ENCODE assay signal across 31 cellular contexts in the genomic region with DNA sequence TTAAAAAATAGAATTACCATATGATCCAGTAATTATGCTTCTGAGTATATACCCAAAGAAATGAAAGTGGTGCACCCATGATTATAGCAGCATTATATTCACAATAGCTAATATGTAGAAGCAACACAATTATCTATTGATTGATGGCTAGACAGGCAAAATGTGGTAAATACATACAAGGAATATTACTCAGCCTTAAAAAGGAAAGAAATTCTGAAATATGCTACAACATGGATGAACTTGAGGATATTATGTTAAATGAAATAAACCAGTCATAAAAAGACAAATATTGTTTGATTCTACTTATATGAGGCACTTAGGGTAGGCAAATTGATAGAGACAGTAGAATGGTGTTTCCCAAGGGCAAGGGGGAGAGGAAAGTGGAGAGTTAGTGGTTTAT.
"Had no signal": no experiment of that assay in that cellular context is flagged by ENCODE, and none has a peak within 500 bp of the region (broad histone marks: within the 10 kb centered on the region; RNA-seq: fewer than 3 reads in every experiment).

No MANE protein-coding gene starts in this region.

- H3K36me3 ChIP-seq: adrenal gland, ascending aorta, brain microvascular endothelial cell, breast epithelium, cardiac muscle cell had no signal

- FAIRE-seq: astrocyte, bronchial epithelial cell had no signal

- H3K4me3 ChIP-seq: adrenal gland, ascending aorta, body of pancreas, breast epithelium, cardiac muscle cell had no signal

- DNase-seq: activated effector memory CD4-positive, alpha-beta T cell treated with anti-CD3 and anti-CD28 coated beads, Interleukin-2, amount 50 U/mL, for 16 hours; activated effector memory CD4-positive, alpha-beta T cell treated with Interleukin-2 at 50 U/mL for 16 hours; activated gamma-delta T cell; activated gamma-delta T cell treated with Interleukin-2 at 50 U/mL for 16 hours; activated naive CD4-positive, alpha-beta T cell; activated naive CD4-positive, alpha-beta T cell treated with anti-CD3 and anti-CD28 coated beads for 36 hours; activated naive CD4-positive, alpha-beta T cell treated with anti-CD3 and anti-CD28 coated beads, Interleukin-2, amount 10 ng/mL, durations not matched to agents 7 days and 5 days; activated naive CD4-positive, alpha-beta T cell treated with anti-CD3 and anti-CD28 coated beads, Interleukin-2, amount 50 U/mL, for 16 hours; activated naive CD4-positive, alpha-beta T cell treated with Interleukin-2 at 50 U/mL for 16 hours; activated naive CD8-positive, alpha-beta T cell treated with anti-CD3 and anti-CD28 coated beads for 36 hours; activated naive CD8-positive, alpha-beta T cell treated with anti-CD3 and anti-CD28 coated beads, Interleukin-2, amount 10 ng/mL, durations not matched to agents 7 days and 5 days; activated naive CD8-positive, alpha-beta T cell treated with anti-CD3 and anti-CD28 coated beads, Interleukin-2, amount 50 U/mL, for 24 hours; activated T-cell treated with anti-CD3 and anti-CD28 coated beads, Interleukin-2, amount 50 U/mL, for 24 hours; activated T-cell treated with anti-CD3 and anti-CD28 coated beads, Interleukin-2, amount 50 U/mL, for 4 hours; activated T-cell treated with anti-CD3 and anti-CD28 coated beads, Interleukin-2, amount 50 U/mL, for 48 hours; activated T-cell treated with anti-CD3 and anti-CD28 coated beads, Interleukin-2, amount 50 U/mL, for 72 hours; adrenal gland; amniotic stem cell; amygdala; anterior cingulate cortex; aorta; body of pancreas; brain microvascular endothelial cell; caudate nucleus; central memory CD4-positive, alpha-beta T cell; cerebellar nuclear complex had no signal

- H3K27ac ChIP-seq: adrenal gland, ascending aorta, body of pancreas, brain microvascular endothelial cell, breast epithelium, cardiac muscle cell had no signal

- H3K4me1 ChIP-seq: breast epithelium had no signal

- H3K9me3 ChIP-seq: adrenal gland, ascending aorta, body of pancreas, breast epithelium had no signal
